In the genomic region with DNA sequence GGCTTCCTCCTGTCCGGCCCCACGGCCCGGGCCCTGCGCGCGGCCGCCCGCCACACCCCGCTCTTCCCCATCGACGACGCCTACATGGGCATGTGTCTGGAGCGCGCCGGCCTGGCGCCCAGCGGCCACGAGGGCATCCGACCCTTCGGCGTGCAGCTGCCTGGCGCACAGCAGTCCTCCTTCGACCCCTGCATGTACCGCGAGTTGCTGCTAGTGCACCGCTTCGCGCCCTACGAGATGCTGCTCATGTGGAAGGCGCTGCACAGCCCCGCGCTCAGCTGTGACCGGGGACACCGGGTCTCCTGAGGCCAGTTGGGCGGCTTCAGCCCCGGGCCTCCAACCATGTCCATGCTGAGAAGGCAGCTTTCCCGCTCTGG, we compare ENCODE assay signal across 13 cellular contexts. TPM values are rescaled to one million over a fixed set of nuclear protein-coding genes. Genes with fewer than 3 reads are reported as not detected.
"Had no signal": no experiment of that assay in that cellular context is flagged by ENCODE, and none has a peak within 500 bp of the region (broad histone marks: within the 10 kb centered on the region; RNA-seq: fewer than 3 reads in every experiment).

No MANE protein-coding gene starts in this region.

- DNase-seq: activated CD4-positive, alpha-beta T cell treated with anti-CD3 and anti-CD28 coated beads for 4 hours; effector CD8-positive, alpha-beta T cell; SJCRH30; T1000 had no signal

- H3K4me3 Mint-ChIP-seq: activated CD8-positive, alpha-beta T cell treated with anti-CD3 and anti-CD28 coated beads, Interleukin-2, amount 10 ng/mL, durations not matched to agents 7 days and 5 days; stimulated activated naive CD8-positive, alpha-beta T cell treated with anti-CD3 and anti-CD28 coated beads, Interleukin-15, Interleukin-2, amounts not matched to agents 100 ng/mL and 50 ng/mL, for 24 hours had no signal

- H3K9me3 Mint-ChIP-seq: stimulated activated naive CD8-positive, alpha-beta T cell treated with anti-CD3 and anti-CD28 coated beads, Interleukin-15, Interleukin-2, amounts not matched to agents 100 ng/mL and 50 ng/mL, for 24 hours had no signal

- H3K27ac Mint-ChIP-seq: activated CD8-positive, alpha-beta T cell treated with anti-CD3 and anti-CD28 coated beads, Interleukin-2, amount 10 ng/mL, durations not matched to agents 7 days and 5 days; stimulated activated naive CD8-positive, alpha-beta T cell treated with anti-CD3 and anti-CD28 coated beads, Interleukin-15, Interleukin-2, amounts not matched to agents 100 ng/mL and 50 ng/mL, for 24 hours had no signal

- ATAC-seq: left lung had no signal

RNA-seq across cellular contexts. Expression of a gene that starts 6.2 kb away (rescaled TPM):
- total RNA-seq: activated CD8-positive, alpha-beta T cell treated with anti-CD3 and anti-CD28 coated beads, Interleukin-2, amount 10 ng/mL, durations not matched to agents 7 days and 5 days; fibroblast of lung; frontal cortex; heart left ventricle; myocyte; posterior vena cava; right cardiac atrium; SJCRH30 had no signal
